ENCODE assay signal across 33 cellular contexts in the genomic region with DNA sequence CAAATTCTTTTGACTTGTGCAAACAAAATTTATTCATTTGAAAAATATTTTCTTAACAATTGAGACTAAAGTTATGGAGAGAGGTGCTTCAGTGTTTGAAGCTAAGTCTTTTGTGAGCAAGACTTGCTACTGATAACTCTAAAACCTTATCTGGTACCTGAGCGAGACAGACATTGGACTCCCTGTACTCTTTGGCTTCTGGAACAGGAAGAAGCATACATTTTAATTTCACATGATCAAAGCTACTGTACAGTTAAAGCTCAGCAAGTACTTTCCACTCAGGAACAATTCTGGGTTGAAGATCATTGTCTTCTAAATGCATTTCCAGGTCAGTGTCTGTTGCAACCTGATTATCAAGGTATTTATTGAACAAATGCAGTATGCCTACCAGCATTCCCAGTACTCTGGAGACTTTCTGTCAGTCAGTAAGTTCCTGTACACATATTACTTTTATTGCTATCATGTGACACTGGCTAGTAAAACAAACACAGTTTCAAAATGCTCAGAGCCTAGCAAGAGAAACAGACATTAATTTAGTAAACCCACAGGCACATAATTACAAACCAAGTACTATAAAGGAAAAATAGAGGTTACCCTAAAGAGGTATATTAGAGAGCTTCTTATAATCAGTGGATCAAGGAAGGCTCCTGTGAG. TPM values are rescaled to one million over a fixed set of nuclear protein-coding genes. Genes with fewer than 3 reads are reported as not detected.
"Had no signal": no experiment of that assay in that cellular context is flagged by ENCODE, and none has a peak within 500 bp of the region (broad histone marks: within the 10 kb centered on the region; RNA-seq: fewer than 3 reads in every experiment).

No MANE protein-coding gene starts in this region.

- H3K27ac Mint-ChIP-seq: activated CD8-positive, alpha-beta memory T cell treated with anti-CD3 and anti-CD28 coated beads, Interleukin-2, amount 10 ng/mL, durations not matched to agents 7 days and 5 days; activated naive CD4-positive, alpha-beta T cell treated with anti-CD3 and anti-CD28 coated beads for 36 hours; activated naive CD8-positive, alpha-beta T cell; activated T-helper 17 cell treated with anti-CD3 and anti-CD28 coated beads, Interleukin-2, amount 50 U/mL, for 72 hours; brain; T-helper 1 cell treated with Interleukin-12 subunit alpha and Interleukin-12 subunit beta and Interleukin-4 antibody, amounts not matched to agents 30 μg/mL and 1 μg/mL, for 36 hours; WTC11 had no signal

- FAIRE-seq: astrocyte, RCC 7860 had no signal

- ATAC-seq: activated CD8-positive, alpha-beta memory T cell treated with anti-CD3 and anti-CD28 coated beads, Interleukin-2, amount 10 ng/mL, durations not matched to agents 7 days and 5 days; activated T-cell treated with anti-CD3 and anti-CD28 coated beads, Interleukin-2, amount 50 U/mL, for 4 hours; activated T-helper 17 cell treated with anti-CD3 and anti-CD28 coated beads, Interleukin-2, amount 50 U/mL, for 72 hours; SK-N-SH treated with all-trans-retinoic acid at 6 μM for 48 hours; WTC11 had no signal

- H3K9me3 ChIP-seq: SJSA1 had no signal

- H3K27me3 Mint-ChIP-seq: brain had no signal

- H3K4me3 Mint-ChIP-seq: activated CD8-positive, alpha-beta memory T cell treated with anti-CD3 and anti-CD28 coated beads, Interleukin-2, amount 10 ng/mL, durations not matched to agents 7 days and 5 days; activated naive CD4-positive, alpha-beta T cell treated with anti-CD3 and anti-CD28 coated beads for 36 hours; activated naive CD8-positive, alpha-beta T cell; activated T-cell treated with anti-CD3 and anti-CD28 coated beads, Interleukin-2, amount 50 U/mL, for 4 hours; activated T-helper 17 cell treated with anti-CD3 and anti-CD28 coated beads, Interleukin-2, amount 50 U/mL, for 72 hours; brain; central memory CD8-positive, alpha-beta T cell; T-helper 1 cell treated with Interleukin-12 subunit alpha and Interleukin-12 subunit beta and Interleukin-4 antibody, amounts not matched to agents 30 μg/mL and 1 μg/mL, for 36 hours; WTC11 had no signal

- H3K4me1 ChIP-seq: SJSA1 had no signal

- H3K27me3 ChIP-seq: SJSA1 had no signal

- H3K4me1 Mint-ChIP-seq: activated CD8-positive, alpha-beta memory T cell treated with anti-CD3 and anti-CD28 coated beads, Interleukin-2, amount 10 ng/mL, durations not matched to agents 7 days and 5 days; activated T-helper 17 cell treated with anti-CD3 and anti-CD28 coated beads, Interleukin-2, amount 50 U/mL, for 72 hours; central memory CD8-positive, alpha-beta T cell; WTC11 had no signal

- DNase-seq: activated CD4-positive, alpha-beta T cell treated with anti-CD3 and anti-CD28 coated beads for 48 hours; activated CD4-positive, alpha-beta T cell treated with anti-CD3 and anti-CD28 coated beads, Interleukin-2, amount 50 U/mL, for 4 hours; activated CD4-positive, CD25-positive, alpha-beta regulatory T cell treated with anti-CD3 and anti-CD28 coated beads, Interleukin-2, amount 50 U/mL, for 72 hours; activated CD8-positive, alpha-beta memory T cell treated with anti-CD3 and anti-CD28 coated beads, Interleukin-2, amount 10 ng/mL, durations not matched to agents 7 days and 5 days; activated gamma-delta T cell; activated naive CD4-positive, alpha-beta T cell treated with anti-CD3 and anti-CD28 coated beads for 36 hours; activated T-cell treated with anti-CD3 and anti-CD28 coated beads, Interleukin-2, amount 50 U/mL, for 4 hours; amygdala; Kasumi-1; KBM-7; NCI-H1048; NCI-H1417; NCI-H1930; NCI-H2107; NCI-H2171 treated with DMSO at 0.1 percent for 48 hours; NCI-H345; NCI-H510A; NCI-H526 treated with DMSO at 0.1 percent for 48 hours; NCI-H82; OCI-M1; SHP77; SW 1271; T-helper 9 cell had no signal

- H3K4me3 ChIP-seq: SJSA1 had no signal

- H3K27ac ChIP-seq: SJSA1 had no signal

- H3K36me3 ChIP-seq: SJSA1 had no signal

- H3K9me3 Mint-ChIP-seq: activated naive CD4-positive, alpha-beta T cell treated with anti-CD3 and anti-CD28 coated beads for 36 hours; activated T-cell treated with anti-CD3 and anti-CD28 coated beads, Interleukin-2, amount 50 U/mL, for 4 hours; activated T-helper 17 cell treated with anti-CD3 and anti-CD28 coated beads, Interleukin-2, amount 50 U/mL, for 72 hours; central memory CD8-positive, alpha-beta T cell; T-helper 1 cell treated with Interleukin-12 subunit alpha and Interleukin-12 subunit beta and Interleukin-4 antibody, amounts not matched to agents 30 μg/mL and 1 μg/mL, for 36 hours; WTC11 had no signal

RNA-seq across cellular contexts. Expression of a gene that starts 42.4 kb away (rescaled TPM):
- total RNA-seq: activated CD8-positive, alpha-beta memory T cell treated with anti-CD3 and anti-CD28 coated beads, Interleukin-2, amount 10 ng/mL, durations not matched to agents 7 days and 5 days; activated naive CD4-positive, alpha-beta T cell treated with anti-CD3 and anti-CD28 coated beads for 36 hours; activated T-cell treated with anti-CD3 and anti-CD28 coated beads, Interleukin-2, amount 50 U/mL, for 4 hours; activated T-helper 17 cell treated with anti-CD3 and anti-CD28 coated beads, Interleukin-2, amount 50 U/mL, for 72 hours; WTC11 had no signal
